18 cellular contexts compared by ENCODE assay signal in the genomic region with DNA sequence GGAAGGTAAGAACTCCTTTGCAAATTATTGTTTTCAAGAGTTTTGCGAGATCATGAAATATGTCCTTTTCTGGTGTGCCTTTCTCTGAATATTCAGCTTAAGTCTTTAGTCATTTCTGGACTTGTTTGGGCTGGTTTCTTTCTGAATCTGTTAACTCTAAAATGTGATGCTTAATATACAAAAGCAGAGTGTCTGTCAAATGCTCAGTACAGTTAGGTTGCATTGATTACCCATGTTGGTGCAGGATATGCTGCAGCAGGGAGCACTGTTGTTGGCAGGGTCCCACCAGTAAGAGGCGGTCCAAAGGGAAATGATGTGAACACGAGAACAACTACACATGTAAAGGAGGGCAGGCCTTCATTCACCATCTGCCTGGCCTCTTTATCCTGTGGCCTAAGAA.
"Had no signal": no experiment of that assay in that cellular context is flagged by ENCODE, and none has a peak within 500 bp of the region (broad histone marks: within the 10 kb centered on the region; RNA-seq: fewer than 3 reads in every experiment).

No MANE protein-coding gene starts in this region.

- H3K36me3 ChIP-seq: ovary had no signal

- H3K27me3 ChIP-seq: ascending aorta, breast epithelium, esophagus squamous epithelium, ovary had no signal

- FAIRE-seq: endothelial cell of umbilical vein had no signal

- H3K9me3 ChIP-seq: ascending aorta, breast epithelium, esophagus squamous epithelium, ovary, psoas muscle, SK-N-SH had no signal

- H3K4me2 ChIP-seq: SK-N-SH, smooth muscle cell had no signal

- ATAC-seq: left ventricle myocardium superior, psoas muscle, right cardiac atrium had no signal

- H3K4me1 ChIP-seq: ascending aorta, breast epithelium, esophagus squamous epithelium, psoas muscle had no signal

- H3K4me1 Mint-ChIP-seq: immature natural killer cell had no signal

- H3K9ac ChIP-seq: SK-N-SH had no signal

- H3K4me3 ChIP-seq: ascending aorta, breast epithelium, esophagus squamous epithelium, ovary, psoas muscle, smooth muscle cell had no signal

- H3K27ac ChIP-seq: ascending aorta, breast epithelium, ovary, psoas muscle had no signal

- H3K4me3 Mint-ChIP-seq: immature natural killer cell had no signal

- H3K9me3 Mint-ChIP-seq: immature natural killer cell had no signal

- DNase-seq: activated CD4-positive, alpha-beta T cell treated with anti-CD3 and anti-CD28 coated beads, Interleukin-2, amount 50 U/mL, for 1 hour; activated CD4-positive, CD25-positive, alpha-beta regulatory T cell; cortex of kidney; esophagus squamous epithelium; immature natural killer cell; left ventricle myocardium superior; ovary; psoas muscle; right cardiac atrium; SHP77 treated with DMSO at 0.1 percent for 48 hours; SK-N-SH; stimulated activated CD4-positive, alpha-beta T cell treated with anti-CD3 and anti-CD28 coated beads, Interleukin-4, amount 100 ng/mL, for 24 hours; stimulated activated naive CD4-positive, alpha-beta T cell; T-helper 9 cell had no signal
